ENCODE assay signal across 8 cellular contexts in genomic region chr9:136109351-136110081, GRCh38. TPM values are rescaled to one million over a fixed set of nuclear protein-coding genes. Genes with fewer than 3 reads are reported as not detected.
A peak's percentile ranks its signal among the peaks of the same experiment; 100 is the strongest.
DNase-seq lines count a peak whose midpoint lies in the region; ATAC-seq lines count a peak whose summit lies in the region.

No MANE protein-coding gene starts in this region.

- H3K27ac ChIP-seq in CD4-positive, CD25-positive, alpha-beta regulatory T cell (ENCODE audit: insufficient read depth, low read length, poor library complexity, severe bottlenecking), result peak overlapping the region; percentile 83
- peak overlapping the region; percentile 66 for H3K27ac ChIP-seq in duodenal mucosa (ENCODE audit: low read depth, low read length)

- H3K4me3 ChIP-seq in CD4-positive, CD25-positive, alpha-beta regulatory T cell (ENCODE audit: low read depth, low read length), result peak overlapping the region; percentile 32
- H3K4me3 ChIP-seq in duodenal mucosa (ENCODE audit: low read depth in 1 of 2, low read length in 2 of 2), result peak overlapping the region; percentile 52 to 56

- ATAC-seq in CD4-positive, CD25-positive, alpha-beta regulatory T cell (ENCODE audit: low read depth in 2 of 2), result peak; percentile 92 to 95
- ATAC-seq in GM19452 (IDR thresholded peaks at IDR 0.05; ENCODE audit: unreplicated experiment) (peak; percentile 81), HG03565 (IDR thresholded peaks at IDR 0.05; ENCODE audit: unreplicated experiment) (peak; percentile 64), memory B cell (ENCODE audit: low read depth) (peak; percentile 91)

- no peaks in the 10 kb centered on the region for H3K36me3 ChIP-seq in CD4-positive, CD25-positive, alpha-beta regulatory T cell (ENCODE audit: control insufficient read depth, insufficient read depth, low read length)
- no peaks in the 10 kb centered on the region for H3K36me3 ChIP-seq in duodenal mucosa (ENCODE audit: control insufficient read depth in 1 of 2, insufficient read depth in 2 of 2, low read length in 2 of 2)

- H3K9me3 ChIP-seq in CD4-positive, CD25-positive, alpha-beta regulatory T cell (ENCODE audit: control insufficient read depth in 2 of 2, low read length in 2 of 2), result no peaks in the 10 kb centered on the region
- H3K9me3 ChIP-seq in duodenal mucosa (ENCODE audit: control insufficient read depth in 1 of 2, low read length in 2 of 2), result no peaks in the 10 kb centered on the region

- no peaks in the 10 kb centered on the region for H3K27me3 Mint-ChIP-seq in CD4-positive, CD25-positive, alpha-beta regulatory T cell
- H3K27me3 Mint-ChIP-seq in activated CD4-positive, alpha-beta memory T cell treated with anti-CD3 and anti-CD28 coated beads, Interleukin-2, amount 10 ng/mL, durations not matched to agents 7 days and 5 days, result no peaks in the 10 kb centered on the region
- peaks cover 2% of the 10 kb centered on the region for H3K27me3 Mint-ChIP-seq in memory B cell

- H3K4me1 ChIP-seq in CD4-positive, CD25-positive, alpha-beta regulatory T cell (ENCODE audit: control insufficient read depth, insufficient read depth, low read length, poor library complexity, severe bottlenecking), result peaks cover 82% of the 10 kb centered on the region
- peaks cover 46% of the 10 kb centered on the region in 2 donors for H3K4me1 ChIP-seq in duodenal mucosa (ENCODE audit: control insufficient read depth in 1 of 2, insufficient read depth in 2 of 2, low read length in 2 of 2)

- peak overlapping the region; percentile 85 to 93 (median 89) for H3K4me3 Mint-ChIP-seq in CD4-positive, CD25-positive, alpha-beta regulatory T cell
- H3K4me3 Mint-ChIP-seq in activated CD4-positive, alpha-beta memory T cell treated with anti-CD3 and anti-CD28 coated beads, Interleukin-2, amount 10 ng/mL, durations not matched to agents 7 days and 5 days, result peak overlapping the region; percentile 86
- H3K4me3 Mint-ChIP-seq in memory B cell, result peak overlapping the region; percentile 82

- peak overlapping the region; percentile 84 to 94 (median 87) for H3K27ac Mint-ChIP-seq in CD4-positive, CD25-positive, alpha-beta regulatory T cell
- H3K27ac Mint-ChIP-seq in activated CD4-positive, alpha-beta memory T cell treated with anti-CD3 and anti-CD28 coated beads, Interleukin-2, amount 10 ng/mL, durations not matched to agents 7 days and 5 days, result peak overlapping the region; percentile 99
- no peak overlapping the region for H3K27ac Mint-ChIP-seq in memory B cell

- CTCF ChIA-PET in activated CD4-positive, alpha-beta memory T cell treated with anti-CD3 and anti-CD28 coated beads, Interleukin-2, amount 10 ng/mL, durations not matched to agents 7 days and 5 days (lab: Charles Lee), result interaction anchor here (0.9 to 2.2 kb wide), 6 partner anchors 8 to 142 kb away, joined by 3 to 9 read pairs (median 4); no protein-coding TSS in a partner anchor

- H3K9ac ChIP-seq in duodenal mucosa (ENCODE audit: low read depth in 1 of 2, low read length in 2 of 2), result peak overlapping the region; percentile 47 to 65

- no peaks in the 10 kb centered on the region for H3K9me3 Mint-ChIP-seq in CD4-positive, CD25-positive, alpha-beta regulatory T cell
- no peaks in the 10 kb centered on the region for H3K9me3 Mint-ChIP-seq in activated CD4-positive, alpha-beta memory T cell treated with anti-CD3 and anti-CD28 coated beads, Interleukin-2, amount 10 ng/mL, durations not matched to agents 7 days and 5 days
- no peaks in the 10 kb centered on the region for H3K9me3 Mint-ChIP-seq in memory B cell

- no peaks in the 10 kb centered on the region for H3K36me3 Mint-ChIP-seq in CD4-positive, CD25-positive, alpha-beta regulatory T cell
- peaks cover 4% of the 10 kb centered on the region for H3K36me3 Mint-ChIP-seq in activated CD4-positive, alpha-beta memory T cell treated with anti-CD3 and anti-CD28 coated beads, Interleukin-2, amount 10 ng/mL, durations not matched to agents 7 days and 5 days (ENCODE audit: low read depth)
- H3K36me3 Mint-ChIP-seq in memory B cell, result no peaks in the 10 kb centered on the region

- POLR2A ChIA-PET in activated CD4-positive, alpha-beta memory T cell treated with anti-CD3 and anti-CD28 coated beads, Interleukin-2, amount 10 ng/mL, durations not matched to agents 7 days and 5 days (lab: Charles Lee), result interaction anchor here (1.2 to 8.7 kb wide), 9 partner anchors 8 to 254 kb away, joined by 3 to 123 read pairs (median 6); partner anchors contain the start of genes DNLZ, NACC2 and TMEM250

- H3K27me3 ChIP-seq in CD4-positive, CD25-positive, alpha-beta regulatory T cell (ENCODE audit: control insufficient read depth, insufficient read depth, low read length), result no peaks in the 10 kb centered on the region
- no peaks in the 10 kb centered on the region for H3K27me3 ChIP-seq in duodenal mucosa (ENCODE audit: control insufficient read depth in 1 of 2, insufficient read depth in 2 of 2, low read length in 2 of 2)

- peaks cover 4 to 84% (median 29%) of the 10 kb centered on the region in 4 donors for H3K4me1 Mint-ChIP-seq in CD4-positive, CD25-positive, alpha-beta regulatory T cell
- peaks cover 83% of the 10 kb centered on the region for H3K4me1 Mint-ChIP-seq in activated CD4-positive, alpha-beta memory T cell treated with anti-CD3 and anti-CD28 coated beads, Interleukin-2, amount 10 ng/mL, durations not matched to agents 7 days and 5 days
- peaks cover 23% of the 10 kb centered on the region for H3K4me1 Mint-ChIP-seq in memory B cell

- DNase-seq in CD4-positive, CD25-positive, alpha-beta regulatory T cell, result peak; percentile 85 to 97 (median 90)
- DNase-seq in NCI-H774 (lab: John Stamatoyannopoulos, UW) (peak; percentile 97), memory B cell (ENCODE audit: low spot score in 2 of 2) (peak; percentile 61 to 65)
- peak; percentile 96 for DNase-seq in activated CD4-positive, alpha-beta memory T cell treated with anti-CD3 and anti-CD28 coated beads, Interleukin-2, amount 10 ng/mL, durations not matched to agents 7 days and 5 days
- DNase-seq in stimulated activated CD8-positive, alpha-beta memory T cell treated with anti-CD3 and anti-CD28 coated beads, Interleukin-12 subunit alpha, Interleukin-12 subunit beta, amount 100 ng/mL, for 1 hour (ENCODE audit: low read depth), result peak; percentile 82

RNA-seq across cellular contexts. Expression of gene TMEM250, which starts 9.2 kb away (rescaled TPM):
- total RNA-seq in CD4-positive, CD25-positive, alpha-beta regulatory T cell, result 21.5 TPM
- polyA plus RNA-seq in CD4-positive, CD25-positive, alpha-beta regulatory T cell, result 10 to 100 TPM; 44.7 to 55.6 (median 45.7) TPM
- total RNA-seq in activated CD4-positive, alpha-beta memory T cell treated with anti-CD3 and anti-CD28 coated beads, Interleukin-2, amount 10 ng/mL, durations not matched to agents 7 days and 5 days, result 10 to 100 TPM; 47.0 to 49.0 TPM

RNA-seq across cellular contexts. Expression of gene NACC2, which starts 14.4 kb away (rescaled TPM):
- total RNA-seq in CD4-positive, CD25-positive, alpha-beta regulatory T cell, result 4.8 TPM
- polyA plus RNA-seq in CD4-positive, CD25-positive, alpha-beta regulatory T cell, result 1 to 10 TPM in 2 of 4 donors, under 1 TPM in 2; 0.76 to 1.9 (median 0.92) TPM
- total RNA-seq in activated CD4-positive, alpha-beta memory T cell treated with anti-CD3 and anti-CD28 coated beads, Interleukin-2, amount 10 ng/mL, durations not matched to agents 7 days and 5 days, result 1 to 10 TPM; 8.1 to 8.7 TPM

Comparison
In these comparisons a context has a peak if more than half of its experiments do, and no peak if none do; other contexts are left out.
1. Peak in every context shown above with its lines: DNase-seq, ATAC-seq, H3K4me3 ChIP-seq and H3K27ac ChIP-seq.